In the genomic region with DNA sequence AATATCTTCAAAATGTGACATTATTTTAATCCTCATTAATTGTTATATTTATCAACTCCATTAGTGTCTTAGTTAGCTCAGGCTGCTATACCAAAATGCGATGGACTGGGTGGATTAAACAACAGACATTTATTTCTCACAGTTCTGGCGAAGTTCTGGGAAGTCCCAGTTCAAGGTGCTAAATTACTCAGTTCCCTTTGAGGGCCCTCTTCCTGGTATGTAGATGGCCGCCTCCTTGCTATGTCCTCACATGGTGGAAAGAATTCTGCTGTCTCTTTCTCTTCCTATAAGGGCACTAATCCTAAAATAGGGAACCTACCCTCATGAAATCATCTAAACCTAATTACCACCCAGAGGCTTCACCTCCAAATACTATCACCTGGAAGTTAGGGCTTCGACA, we compare ENCODE assay signal across 25 cellular contexts.
"Had no signal": no experiment of that assay in that cellular context is flagged by ENCODE, and none has a peak within 500 bp of the region (broad histone marks: within the 10 kb centered on the region; RNA-seq: fewer than 3 reads in every experiment).

No MANE protein-coding gene starts in this region.

- H3K4me3 ChIP-seq: esophagus muscularis mucosa, heart left ventricle, neural progenitor cell, psoas muscle, sigmoid colon, tibial nerve had no signal

- H3K27ac Mint-ChIP-seq: activated naive CD8-positive, alpha-beta T cell; activated T-cell treated with anti-CD3 and anti-CD28 coated beads, Interleukin-2, amount 50 U/mL, for 24 hours; activated T-helper 2 cell treated with anti-CD3 and anti-CD28 coated beads, Interferon-gamma antibody, Interleukin-2, Interleukin-4, amounts not matched to agents 10 μg/mL and 5 μg/mL and 100 μg/mL, durations not matched to agents 14 hours and 24 hours and 36 hours; dendritic cell treated with granulocyte-macrophage colony-stimulating factor and Interleukin-4, amounts not matched to agents 40 ng/mL and 50 ng/mL, for 4 days; endodermal cell; naive thymus-derived CD4-positive, alpha-beta T cell; T-helper 2 cell treated with Interferon-gamma antibody and Interleukin-4, amounts not matched to agents 5 μg/mL and 100 μg/mL, for 36 hours had no signal

- H3K9me3 Mint-ChIP-seq: activated T-cell treated with anti-CD3 and anti-CD28 coated beads, Interleukin-2, amount 50 U/mL, for 24 hours; activated T-helper 2 cell treated with anti-CD3 and anti-CD28 coated beads, Interferon-gamma antibody, Interleukin-2, Interleukin-4, amounts not matched to agents 10 μg/mL and 5 μg/mL and 100 μg/mL, durations not matched to agents 14 hours and 24 hours and 36 hours; central memory CD8-positive, alpha-beta T cell; dendritic cell treated with granulocyte-macrophage colony-stimulating factor and Interleukin-4, amounts not matched to agents 40 ng/mL and 50 ng/mL, for 4 days; endodermal cell; naive thymus-derived CD4-positive, alpha-beta T cell; neural progenitor cell; T-helper 2 cell treated with Interferon-gamma antibody and Interleukin-4, amounts not matched to agents 5 μg/mL and 100 μg/mL, for 36 hours had no signal

- H3K4me3 Mint-ChIP-seq: activated naive CD8-positive, alpha-beta T cell; activated T-cell treated with anti-CD3 and anti-CD28 coated beads, Interleukin-2, amount 50 U/mL, for 24 hours; central memory CD8-positive, alpha-beta T cell; dendritic cell treated with granulocyte-macrophage colony-stimulating factor and Interleukin-4, amounts not matched to agents 40 ng/mL and 50 ng/mL, for 4 days; endodermal cell; naive thymus-derived CD4-positive, alpha-beta T cell; neural progenitor cell; T-helper 2 cell treated with Interferon-gamma antibody and Interleukin-4, amounts not matched to agents 5 μg/mL and 100 μg/mL, for 36 hours had no signal

- DNase-seq: activated CD4-positive, alpha-beta T cell treated with anti-CD3 and anti-CD28 coated beads for 4 hours; activated CD4-positive, alpha-beta T cell treated with anti-CD3 and anti-CD28 coated beads, Interleukin-2, amount 50 U/mL, for 48 hours; activated CD8-positive, alpha-beta memory T cell treated with anti-CD3 and anti-CD28 coated beads, Interleukin-2, amount 50 U/mL, for 48 hours; activated T-cell treated with anti-CD3 and anti-CD28 coated beads, Interleukin-2, amount 50 U/mL, for 24 hours; anterior cingulate cortex; endodermal cell; foreskin keratinocyte; heart left ventricle; hypothalamus; midbrain; naive thymus-derived CD4-positive, alpha-beta T cell; occipital lobe; psoas muscle; sigmoid colon; small intestine; stimulated activated CD4-positive, alpha-beta T cell treated with anti-CD3 and anti-CD28 coated beads, Interleukin-4, amount 100 ng/mL, for 24 hours; stimulated activated naive CD4-positive, alpha-beta T cell had no signal

- H3K4me1 Mint-ChIP-seq: central memory CD8-positive, alpha-beta T cell; naive thymus-derived CD4-positive, alpha-beta T cell had no signal

- H3K9me3 ChIP-seq: esophagus muscularis mucosa, heart left ventricle, psoas muscle, sigmoid colon, tibial nerve had no signal

- ATAC-seq: foreskin keratinocyte; heart left ventricle; naive thymus-derived CD4-positive, alpha-beta T cell; psoas muscle had no signal

- H3K36me3 Mint-ChIP-seq: activated naive CD8-positive, alpha-beta T cell; neural progenitor cell had no signal

- H3K27me3 Mint-ChIP-seq: central memory CD8-positive, alpha-beta T cell had no signal
